In genomic region chr11:3845670-3846069, GRCh38 we compare ENCODE assay signal across 19 cellular contexts. TPM values are rescaled to one million over a fixed set of nuclear protein-coding genes. Genes with fewer than 3 reads are reported as not detected.
DNase-seq lines count a peak whose midpoint lies in the region; ATAC-seq and TF ChIP-seq lines count a peak whose summit lies in the region.
"Had no signal": no experiment of that assay in that cellular context is flagged by ENCODE, and none has a peak within 500 bp of the region (broad histone marks: within the 10 kb centered on the region; RNA-seq: fewer than 3 reads in every experiment).

No MANE protein-coding gene starts in this region.

- no peak for DNase-seq in HCT116 (ENCODE audit: low read depth, low spot score)
- no peak for DNase-seq in posterior cingulate gyrus
- DNase-seq in MCF 10A (ENCODE audit: unreplicated experiment), result no peak
- DNase-seq in dedifferentiated amniotic fluid mesenchymal stem cell (ENCODE audit: extremely low spot score), result no peak
- DNase-seq: C1 segment of cervical spinal cord; Caco-2; CD8-positive, alpha-beta T cell; DMS153; DND-41; GDM1; GM23248; H7; HCEC 1CT; HFFc6 had no signal

- H3K4me3 Mint-ChIP-seq in stimulated activated memory B cell treated with anti-CD40 and anti-IgM and Interleukin-4, amounts not matched to agents 10 μg/mL and 1 μg/mL and 100 μg/mL, for 72 hours, result no peak overlapping the region
- H3K4me3 Mint-ChIP-seq in MCF 10A (ENCODE audit: unreplicated experiment), result no peak overlapping the region
- H3K4me3 Mint-ChIP-seq: CD8-positive, alpha-beta T cell; HFFc6 had no signal

- no peaks in the 10 kb centered on the region for H4K20me1 ChIP-seq in HCT116 (ENCODE audit: insufficient read depth)

- no peak for TF ChIP-seq CTCF in HCT116 (IDR thresholded peaks at IDR 0.05 in 2 of 3, conservative IDR thresholded peaks at IDR 0.05 in 1 of 3; ENCODE audit: borderline replicate concordance in 1 of 3, insufficient read depth in 1 of 3, low read depth in 2 of 3, low read length in 2 of 3)
- TF ChIP-seq CTCF in VCaP (conservative IDR thresholded peaks at IDR 0.05), result no peak
- no peak for TF ChIP-seq CTCF in MCF 10A (IDR thresholded peaks at IDR 0.05; ENCODE audit: unreplicated experiment)

- peak overlapping the region; percentile 26 for H3K4me2 ChIP-seq in HCT116 (ENCODE audit: low read length)

- H3K9me3 ChIP-seq in HCT116 (ENCODE audit: control insufficient read depth in 1 of 2, insufficient read depth in 1 of 2, low read depth in 1 of 2, low read length in 2 of 2), result no peaks in the 10 kb centered on the region
- H3K9me3 ChIP-seq in KOPT-K1 (ENCODE audit: insufficient read depth, low read length, poor library complexity, severe bottlenecking), result no peaks in the 10 kb centered on the region
- H3K9me3 ChIP-seq: Caco-2 had no signal

- H3K9ac ChIP-seq in HCT116 (ENCODE audit: low read length), result no peak overlapping the region
- H3K9ac ChIP-seq: GM23248 had no signal

- ATAC-seq in HCT116 (no peak), HG02884 (IDR thresholded peaks at IDR 0.05; ENCODE audit: unreplicated experiment) (no peak)
- ATAC-seq in stimulated activated memory B cell treated with anti-CD40 and anti-IgM and Interleukin-4, amounts not matched to agents 10 μg/mL and 1 μg/mL and 100 μg/mL, for 72 hours, result no peak
- ATAC-seq: CD8-positive, alpha-beta T cell; GM12878 had no signal

- peaks cover 6 to 25% of the 10 kb centered on the region in 2 experiments; a peak in 3 of 4 replicates for H3K4me1 ChIP-seq in HCT116 (ENCODE audit: control insufficient read depth in 1 of 2, insufficient read depth in 2 of 2, low read length in 2 of 2)
- H3K4me1 ChIP-seq: Caco-2 had no signal

- H3K9me3 Mint-ChIP-seq in stimulated activated memory B cell treated with anti-CD40 and anti-IgM and Interleukin-4, amounts not matched to agents 10 μg/mL and 1 μg/mL and 100 μg/mL, for 72 hours, result no peaks in the 10 kb centered on the region
- H3K9me3 Mint-ChIP-seq in MCF 10A (ENCODE audit: unreplicated experiment), result no peaks in the 10 kb centered on the region
- H3K9me3 Mint-ChIP-seq: CD8-positive, alpha-beta T cell; HFFc6 had no signal

- no peaks in the 10 kb centered on the region for H3K36me3 Mint-ChIP-seq in stimulated activated memory B cell treated with anti-CD40 and anti-IgM and Interleukin-4, amounts not matched to agents 10 μg/mL and 1 μg/mL and 100 μg/mL, for 72 hours
- no peaks in the 10 kb centered on the region for H3K36me3 Mint-ChIP-seq in MCF 10A (ENCODE audit: insufficient read depth, unreplicated experiment)
- H3K36me3 Mint-ChIP-seq: CD8-positive, alpha-beta T cell had no signal

- TF ChIP-seq RAD21 in HCT116 (IDR thresholded peaks at IDR 0.05; ENCODE audit: low read depth), result no peak

- no peak for TF ChIP-seq POLR2A in HCT116 (IDR thresholded peaks at IDR 0.05; ENCODE audit: borderline replicate concordance, extremely low read depth, insufficient read depth, insufficient read length)

- no peaks in the 10 kb centered on the region for H3K27me3 Mint-ChIP-seq in stimulated activated memory B cell treated with anti-CD40 and anti-IgM and Interleukin-4, amounts not matched to agents 10 μg/mL and 1 μg/mL and 100 μg/mL, for 72 hours
- H3K27me3 Mint-ChIP-seq in MCF 10A (ENCODE audit: insufficient read depth, unreplicated experiment), result peaks cover 10% of the 10 kb centered on the region

- intact Hi-C loops in HCT116 (cut with micrococcal nuclease) (no loop called here), posterior cingulate gyrus (cut with DNase I) (no loop called here), MCF 10A (cut with micrococcal nuclease) (no loop called here)

- peaks cover 8% of the 10 kb centered on the region for H3K4me1 Mint-ChIP-seq in stimulated activated memory B cell treated with anti-CD40 and anti-IgM and Interleukin-4, amounts not matched to agents 10 μg/mL and 1 μg/mL and 100 μg/mL, for 72 hours
- H3K4me1 Mint-ChIP-seq in MCF 10A (ENCODE audit: insufficient read depth, unreplicated experiment), result no peaks in the 10 kb centered on the region

- no peaks in the 10 kb centered on the region for H3K79me2 ChIP-seq in HCT116 (ENCODE audit: insufficient read depth, low read length)

- H3K36me3 ChIP-seq in HCT116 (ENCODE audit: control insufficient read depth in 1 of 2, insufficient read depth in 2 of 2, low read length in 2 of 2) (no peaks in the 10 kb centered on the region), KOPT-K1 (ENCODE audit: insufficient read depth, low read length) (no peaks in the 10 kb centered on the region)

- H3K4me3 ChIP-seq in HCT116 (replicated peaks in 1 of 2; ENCODE audit: low read depth in 1 of 2, low read length in 2 of 2), result no peak overlapping the region
- H3K4me3 ChIP-seq: GM12878, GM23248 had no signal

- H3K27me3 ChIP-seq in HCT116 (ENCODE audit: insufficient read depth, low read length), result 0 out of 2 replicates have a peak, but pooled peaks cover 3% of the 10 kb centered on the region

- CTCF ChIA-PET in HCT116 (lab: Charles Lee), result interaction anchor here (2.0 to 4.0 kb wide), 2 partner anchors 9 to 228 kb away, joined by 5 to 28 read pairs; partner anchors contain the start of gene STIM1
- CTCF ChIA-PET in MCF 10A (lab: Yijun Ruan, JAX), result interaction anchor here (0.6 to 20.5 kb wide), 4 partner anchors 9 to 249 kb away, joined by 3 to 1105 read pairs (median 6); partner anchors contain the start of genes RRM1 and STIM1

- H3K27ac Mint-ChIP-seq in stimulated activated memory B cell treated with anti-CD40 and anti-IgM and Interleukin-4, amounts not matched to agents 10 μg/mL and 1 μg/mL and 100 μg/mL, for 72 hours, result peak overlapping the region; percentile 31
- H3K27ac Mint-ChIP-seq in MCF 10A (ENCODE audit: low read depth, unreplicated experiment), result no peak overlapping the region
- H3K27ac Mint-ChIP-seq: CD8-positive, alpha-beta T cell; HFFc6 had no signal

- no peak overlapping the region for H2AFZ ChIP-seq in HCT116 (ENCODE audit: low read depth, low read length, poor library complexity, severe bottlenecking)
- H2AFZ ChIP-seq: GM23248 had no signal

- POLR2A ChIA-PET in HCT116 (lab: Charles Lee) (no interaction called here), MCF 10A (lab: Yijun Ruan, JAX) (interaction anchor here (0.6 to 1.2 kb wide), 2 partner anchors 223 to 228 kb away, joined by 3 to 4 read pairs; no protein-coding TSS in a partner anchor)

- H3K27ac ChIP-seq in HCT116 (ENCODE audit: low read depth, low read length), result no peak overlapping the region
- H3K27ac ChIP-seq in KOPT-K1 (ENCODE audit: low read depth, low read length, poor library complexity, severe bottlenecking), result peak overlapping the region; percentile 13
- H3K27ac ChIP-seq in VCaP, result peak overlapping the region; percentile 33
- H3K27ac ChIP-seq: GM23248 had no signal

- RAD21 ChIA-PET in HCT116 (lab: Charles Lee; ENCODE audit: low non-redundant PET in 1 of 2, low total read pairs in 2 of 2, uncharacterized antibody in 2 of 2, unreplicated experiment in 2 of 2), result no interaction called here

- BruUV-seq in HCT116 (replicated peaks; lab: Mats Ljungman, UMichigan) (no TSS peak), MCF 10A (replicated peaks; lab: Mats Ljungman, UMichigan) (no TSS peak)

- no peaks in the 10 kb centered on the region for H3K9me2 ChIP-seq in HCT116 (ENCODE audit: insufficient read depth)

TF ChIP-seq in HCT116, 20 proteins besides CTCF, POLR2A, EP300 and RAD21 (continues in another document):
- TF ChIP-seq POLR2AphosphoS5 (IDR thresholded peaks at IDR 0.05; ENCODE audit: low read depth, low read length) (no peak), ATF3 (IDR thresholded peaks at IDR 0.05) (no peak), ELF1 (IDR thresholded peaks at IDR 0.05; ENCODE audit: borderline replicate concordance, low read depth) (no peak), ZBTB33 (IDR thresholded peaks at IDR 0.05; ENCODE audit: extremely low read depth, insufficient replicate concordance, low read length) (no peak), JUND (IDR thresholded peaks at IDR 0.05) (no peak), CBX3 (IDR thresholded peaks at IDR 0.05; ENCODE audit: low read depth) (no peak), TCF7L2 (IDR thresholded peaks at IDR 0.05; ENCODE audit: borderline replicate concordance, extremely low read depth, insufficient read depth, insufficient read length) (no peak), ZFX (IDR thresholded peaks at IDR 0.05) (no peak), YY1 (IDR thresholded peaks at IDR 0.05; ENCODE audit: extremely low read depth, insufficient replicate concordance, low read depth, low read length) (no peak)

RNA-seq across cellular contexts. Expression of gene RHOG, which starts 4.9 kb away (rescaled TPM):
- total RNA-seq in HCT116 (2021; ENCODE audit: unreplicated experiment) (49.1 TPM), MCF 10A (2022) (32.6 and 35.7 TPM in 2 replicates)
- polyA plus RNA-seq in HCT116 (2012), result 57.6 and 69.9 TPM in 2 replicates

RNA-seq across cellular contexts. Expression of gene STIM1, which starts 9.8 kb away (rescaled TPM):
- total RNA-seq in HCT116 (2021; ENCODE audit: unreplicated experiment) (22.3 TPM), MCF 10A (2022) (41.2 and 56.2 TPM in 2 replicates)
- polyA plus RNA-seq in HCT116 (2012), result 21.8 and 42.9 TPM in 2 replicates

RNA-seq across cellular contexts. Expression of gene PGAP2, which starts 37.3 kb away (rescaled TPM):
- 30.5 TPM for total RNA-seq in HCT116 (2021; ENCODE audit: unreplicated experiment)
- polyA plus RNA-seq in HCT116 (2012), result 49.7 and 50.6 TPM in 2 replicates
- total RNA-seq in MCF 10A (2022), result 27.2 and 28.2 TPM in 2 replicates

RNA-seq across cellular contexts. Expression of gene NUP98, which starts 48.3 kb away (rescaled TPM):
- total RNA-seq in HCT116 (2021; ENCODE audit: unreplicated experiment) (98.4 TPM), MCF 10A (2022) (79.4 and 83.7 TPM in 2 replicates)
- polyA plus RNA-seq in HCT116 (2012), result 80.0 and 82.3 TPM in 2 replicates
